Comparison of ENCODE assay signal across 10 cellular contexts in the genomic region with DNA sequence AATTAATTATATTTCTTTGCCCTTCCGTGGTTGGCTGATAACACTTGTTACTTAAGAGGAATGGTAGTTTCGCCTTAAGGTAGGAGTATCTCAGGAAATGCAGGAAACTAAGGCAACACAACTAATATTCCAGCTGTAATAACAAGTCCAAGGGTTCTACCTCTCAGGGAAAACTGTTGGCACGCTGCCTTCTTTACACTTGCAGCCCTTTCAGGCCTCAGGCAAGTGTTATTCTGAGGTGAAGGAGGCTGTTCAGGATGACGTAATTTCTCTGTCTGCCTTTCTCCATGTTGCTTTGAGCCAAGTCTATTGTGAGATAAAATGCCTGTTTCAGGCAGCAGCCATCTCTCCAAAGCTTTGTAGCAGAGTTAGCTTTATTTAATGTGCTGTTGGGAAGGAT. TPM values are rescaled to one million over a fixed set of nuclear protein-coding genes. Genes with fewer than 3 reads are reported as not detected.
DNase-seq lines count a peak whose midpoint lies in the region; ATAC-seq and TF ChIP-seq lines count a peak whose summit lies in the region.
"Had no signal": no experiment of that assay in that cellular context is flagged by ENCODE, and none has a peak within 500 bp of the region (broad histone marks: within the 10 kb centered on the region; RNA-seq: fewer than 3 reads in every experiment).

No MANE protein-coding gene starts in this region.

- H3K9me3 Mint-ChIP-seq in progenitor cell of endocrine pancreas (ENCODE audit: low read depth), result peaks cover 11% of the 10 kb centered on the region

- DNase-seq in H4 (ENCODE audit: low spot score) (peak; percentile 65), RPMI7951 (ENCODE audit: low read depth) (peak; percentile 87), fibroblast of the aortic adventitia (ENCODE audit: low read depth) (peak; percentile 91), progenitor cell of endocrine pancreas (ENCODE audit: low spot score, unreplicated experiment) (no peak)
- no peak for DNase-seq in activated naive CD4-positive, alpha-beta T cell treated with anti-CD3 and anti-CD28 coated beads, Interleukin-2, amount 50 U/mL, for 16 hours
- DNase-seq: GF-D8 had no signal

- no peak overlapping the region for H3K4me3 Mint-ChIP-seq in progenitor cell of endocrine pancreas (ENCODE audit: low read depth)

- no peak for ATAC-seq in GM21786 (IDR thresholded peaks at IDR 0.05; ENCODE audit: unreplicated experiment)
- ATAC-seq in GM21447 (IDR thresholded peaks at IDR 0.05; ENCODE audit: unreplicated experiment), result no peak
- no peak for ATAC-seq in GM18858 (IDR thresholded peaks at IDR 0.05; ENCODE audit: unreplicated experiment)

- no peak overlapping the region for H3K4me3 ChIP-seq in fibroblast of the aortic adventitia (ENCODE audit: low read depth, low read length)
- H3K4me3 ChIP-seq: PC-9 had no signal

- no peak for TF ChIP-seq CTCF in fibroblast of the aortic adventitia (IDR thresholded peaks at IDR 0.05; ENCODE audit: insufficient read depth, low read length)
- TF ChIP-seq CTCF in progenitor cell of endocrine pancreas (IDR thresholded peaks at IDR 0.05; ENCODE audit: unreplicated experiment), result no peak

- H3K4me1 Mint-ChIP-seq in progenitor cell of endocrine pancreas (ENCODE audit: low read depth), result peaks cover 4% of the 10 kb centered on the region

- peaks cover 33% of the 10 kb centered on the region for H3K36me3 Mint-ChIP-seq in progenitor cell of endocrine pancreas (ENCODE audit: insufficient read depth)

- peak overlapping the region; percentile 67 for H3K27ac Mint-ChIP-seq in progenitor cell of endocrine pancreas

- no peaks in the 10 kb centered on the region for H3K27me3 Mint-ChIP-seq in progenitor cell of endocrine pancreas

RNA-seq across cellular contexts. Expression of a gene that starts 38.0 kb away (rescaled TPM):
- 13.0 and 14.4 TPM in 2 replicates for total RNA-seq in H4 (2014; rRNA removed; shearing (Covaris generic))
- total RNA-seq in RPMI7951 (2014; rRNA removed; shearing (Covaris generic)), result 178 and 246 TPM in 2 replicates
- total RNA-seq in fibroblast of the aortic adventitia (ENCODE audit: low replicate concordance) (455 and 1,493 TPM in 2 replicates), progenitor cell of endocrine pancreas (673 and 675 TPM in 2 replicates)

Comparison
In these comparisons a context has a peak if more than half of its experiments do, and no peak if none do; other contexts are left out.
1. DNase-seq: peak in H4 (single experiment), RPMI7951 (single experiment) and fibroblast of the aortic adventitia (single experiment); none in progenitor cell of endocrine pancreas (single experiment) and activated naive CD4-positive, alpha-beta T cell treated with anti-CD3 and anti-CD28 coated beads, Interleukin-2, amount 50 U/mL, for 16 hours (single experiment).
2. RNA of a gene that starts 38.0 kb away (total RNA-seq): 455 to 1,493 TPM in fibroblast of the aortic adventitia, 673 to 675 TPM in progenitor cell of endocrine pancreas and 178 to 246 TPM in RPMI7951; 13.0 to 14.4 TPM in H4; every median in the first group is over 10 times any median in the second.